ENCODE assay signal across 24 cellular contexts in genomic region chr18:79387214-79387613, GRCh38. TPM values are rescaled to one million over a fixed set of nuclear protein-coding genes. Genes with fewer than 3 reads are reported as not detected.
DNase-seq lines count a peak whose midpoint lies in the region; ATAC-seq, FAIRE-seq and TF ChIP-seq lines count a peak whose summit lies in the region.
"Had no signal": no experiment of that assay in that cellular context is flagged by ENCODE, and none has a peak within 500 bp of the region (broad histone marks: within the 10 kb centered on the region; RNA-seq: fewer than 3 reads in every experiment).

No MANE protein-coding gene starts in this region.

- DNase-seq in D721Med (ENCODE audit: insufficient read length, low spot score) (no peak), H7 (peak; percentile 22), glutamatergic neuron (no peak), posterior vena cava (ENCODE audit: low spot score) (peak; percentile 44), NCI-H2171 treated with DMSO at 0.1 percent for 48 hours (lab: John Stamatoyannopoulos, UW) (no peak)
- no peak for DNase-seq in stimulated activated CD4-positive, alpha-beta T cell treated with anti-CD3 and anti-CD28 coated beads, Interleukin-2, amount 100 ng/mL, for 48 hours
- DNase-seq: C1 segment of cervical spinal cord; CD4-positive, alpha-beta memory T cell; COR-L47; GM23248; H9; KBM-7; MV-4-11; NCI-H1105; NCI-H146; NCI-H2029; NCI-H226; NCI-H510A treated with DMSO at 0.1 percent for 48 hours; NCI-H748 treated with DMSO at 0.1 percent for 48 hours; SJCRH30 had no signal

- peaks cover 4% of the 10 kb centered on the region; the same call in 1 of the 2 replicates for H3K27me3 ChIP-seq in H7 (ENCODE audit: control insufficient read depth, insufficient read depth, low read length)
- H3K27me3 ChIP-seq: SJCRH30 had no signal

- peak; percentile 60 for FAIRE-seq in D721Med (lab: Jason Lieb, UNC)
- FAIRE-seq: G401.6, RCC 7860 had no signal

- intact Hi-C loops in posterior vena cava (cut with DNase I), result loop anchor here in 1 of 2 donors (10.0 kb wide), 1 partner anchor 118 kb away; no protein-coding TSS in a partner anchor

- H3K36me3 Mint-ChIP-seq in glutamatergic neuron (ENCODE audit: unreplicated experiment), result peaks cover 5% of the 10 kb centered on the region

- no peak for ATAC-seq in HG02840 (IDR thresholded peaks at IDR 0.05; ENCODE audit: low FRiP score, unreplicated experiment)
- ATAC-seq: SK-N-SH treated with all-trans-retinoic acid at 6 μM for 48 hours had no signal

- H3K4me3 ChIP-seq in H7 (ENCODE audit: insufficient read depth, low read depth, low read length), result no peak overlapping the region
- H3K4me3 ChIP-seq: GM23248, SJCRH30 had no signal

- peaks cover 12% of the 10 kb centered on the region for H3K4me1 Mint-ChIP-seq in glutamatergic neuron (ENCODE audit: low read depth, unreplicated experiment)
- H3K4me1 Mint-ChIP-seq: H9 had no signal

- H3K9me3 Mint-ChIP-seq in glutamatergic neuron (ENCODE audit: unreplicated experiment), result peaks cover 17% of the 10 kb centered on the region
- H3K9me3 Mint-ChIP-seq: CD4-positive, alpha-beta memory T cell; H9 had no signal

- no peak for TF ChIP-seq CTCF in D721Med (IDR thresholded peaks at IDR 0.05; ENCODE audit: insufficient read depth, missing control alignments)
- TF ChIP-seq CTCF in glutamatergic neuron (IDR thresholded peaks at IDR 0.05; ENCODE audit: partially characterized antibody, unreplicated experiment), result no peak

- peak overlapping the region; percentile 25 for H3K27ac Mint-ChIP-seq in glutamatergic neuron (ENCODE audit: unreplicated experiment)
- H3K27ac Mint-ChIP-seq: H9 had no signal

- peaks cover 15% of the 10 kb centered on the region for H3K27me3 Mint-ChIP-seq in glutamatergic neuron (ENCODE audit: unreplicated experiment)

- H3K36me3 ChIP-seq in H7 (replicated peaks; ENCODE audit: control insufficient read depth, insufficient read depth, low read length), result no peaks in the 10 kb centered on the region
- H3K36me3 ChIP-seq: SJCRH30 had no signal

- no peak overlapping the region for H3K4me3 Mint-ChIP-seq in glutamatergic neuron (ENCODE audit: unreplicated experiment)
- H3K4me3 Mint-ChIP-seq: CD4-positive, alpha-beta memory T cell; H9 had no signal

RNA-seq across cellular contexts. Expression of gene NFATC1, which starts 8.5 kb away (rescaled TPM):
- 14.1 and 14.5 TPM in 2 replicates for total RNA-seq in H7 (2014; rRNA removed; shearing (Covaris generic))
- 5.3 TPM for total RNA-seq in glutamatergic neuron (ENCODE audit: unreplicated experiment)
- 10 to 100 TPM; 23.9 to 26.9 TPM for total RNA-seq in posterior vena cava

Comparison
In these comparisons a context has a peak if more than half of its experiments do, and no peak if none do; other contexts are left out.
1. DNase-seq: peak in H7 (single experiment) and posterior vena cava (single experiment); none in D721Med (single experiment), glutamatergic neuron (single experiment), NCI-H2171 treated with DMSO at 0.1 percent for 48 hours (single experiment) and stimulated activated CD4-positive, alpha-beta T cell treated with anti-CD3 and anti-CD28 coated beads, Interleukin-2, amount 100 ng/mL, for 48 hours (0 of 2).